ENCODE assay signal across 6 cellular contexts in genomic region chr12:9598363-9598762, GRCh38. TPM values are rescaled to one million over a fixed set of nuclear protein-coding genes. Genes with fewer than 3 reads are reported as not detected.
"Had no signal": no experiment of that assay in that cellular context is flagged by ENCODE, and none has a peak within 500 bp of the region (broad histone marks: within the 10 kb centered on the region; RNA-seq: fewer than 3 reads in every experiment).

No MANE protein-coding gene starts in this region.

- H3K27ac Mint-ChIP-seq: GM23338, H9 had no signal

- H3K4me3 Mint-ChIP-seq: GM23338, H9 had no signal

- DNase-seq: H9, HCEC 1CT, IMR-90 had no signal

- H3K9me3 Mint-ChIP-seq: GM23338, H9 had no signal

- ATAC-seq: GM23338 had no signal

RNA-seq across cellular contexts. Expression of gene KLRB1, which starts 9.4 kb away (rescaled TPM):
- total RNA-seq: GM23338, H1, HT-29, IMR-90 had no signal
- polyA plus RNA-seq: H1, IMR-90 had no signal
